Comparison of ENCODE assay signal across 17 cellular contexts in genomic region chr3:73364517-73364916, GRCh38.
DNase-seq lines count a peak whose midpoint lies in the region; TF ChIP-seq lines count a peak whose summit lies in the region.
"Had no signal": no experiment of that assay in that cellular context is flagged by ENCODE, and none has a peak within 500 bp of the region (broad histone marks: within the 10 kb centered on the region; RNA-seq: fewer than 3 reads in every experiment).

No MANE protein-coding gene starts in this region.

- H3K27ac ChIP-seq in RWPE1 (no peak overlapping the region), sigmoid colon (peak overlapping the region in 3 of 4 donors; percentile 55 to 81 (median 81))
- H3K27ac ChIP-seq: BLaER1 had no signal

- H3K4me1 ChIP-seq in sigmoid colon = peaks cover 0 to 35% (median 21%) of the 10 kb centered on the region in 4 donors
- H3K4me1 ChIP-seq: BLaER1 had no signal

- no peak for TF ChIP-seq POLR2A in sigmoid colon (IDR thresholded peaks at IDR 0.05)

- CTCF ChIA-PET in RWPE1 (lab: Yijun Ruan, JAX) = no interaction called here

- no peaks in the 10 kb centered on the region for H3K36me3 ChIP-seq in sigmoid colon
- H3K36me3 ChIP-seq: BLaER1 had no signal

- no peaks in the 10 kb centered on the region for H3K27me3 ChIP-seq in sigmoid colon
- H3K27me3 ChIP-seq: BLaER1 had no signal

- H3K4me3 ChIP-seq in choroid plexus epithelial cell (ENCODE audit: low read depth, low read length) (no peak overlapping the region), sigmoid colon (no peak overlapping the region)
- H3K4me3 ChIP-seq: BLaER1 had no signal

- WGBS in sigmoid colon, 2 donors = 83 to 86% methylated on average over 1 of the region's 1 CpG

- no peaks in the 10 kb centered on the region for H3K9me3 ChIP-seq in sigmoid colon
- H3K9me3 ChIP-seq: BLaER1 had no signal

- no peak for TF ChIP-seq EP300 in sigmoid colon (IDR thresholded peaks at IDR 0.05)

- intact Hi-C loops in sigmoid colon (cut with DNase I) = loop anchor here (5.0 to 10.0 kb wide), 2 partner anchors 42 to 140 kb away; no protein-coding TSS in a partner anchor

- no peak for TF ChIP-seq CTCF in RWPE1 (conservative IDR thresholded peaks at IDR 0.05; ENCODE audit: low read depth)
- no peak for TF ChIP-seq CTCF in choroid plexus epithelial cell (conservative IDR thresholded peaks at IDR 0.05; ENCODE audit: low read depth, low read length)
- no peak for TF ChIP-seq CTCF in sigmoid colon (IDR thresholded peaks at IDR 0.05)

- DNase-seq in EH (ENCODE audit: low read depth) = peak; percentile 8
- peak; percentile 17 for DNase-seq in RWPE1 (ENCODE audit: low spot score)
- peak; percentile 1 for DNase-seq in choroid plexus epithelial cell (ENCODE audit: low read depth)
- DNase-seq in sigmoid colon = no peak
- no peak for DNase-seq in NCI-H345 (lab: John Stamatoyannopoulos, UW)
- DNase-seq in NCI-H524 treated with DMSO at 0.1 percent for 48 hours (lab: John Stamatoyannopoulos, UW) = no peak
- no peak for DNase-seq in KG1 (lab: John Stamatoyannopoulos, UW)
- DNase-seq: 8988T; AML-193; Caco-2; CD8-positive, alpha-beta memory T cell; DND-41; GF-D8; GOT3; HCEC 1CT; HFFc6 had no signal

- POLR2A ChIA-PET in RWPE1 (lab: Yijun Ruan, JAX; ENCODE audit: low non-redundant PET) = no interaction called here

Comparison
In these comparisons a context has a peak if more than half of its experiments do, and no peak if none do; other contexts are left out.
1. DNase-seq: peak in EH (single experiment), RWPE1 (single experiment) and choroid plexus epithelial cell (single experiment); none in sigmoid colon (single experiment), NCI-H345 (single experiment), NCI-H524 treated with DMSO at 0.1 percent for 48 hours (single experiment) and KG1 (single experiment).